In genomic region chr7:118186491-118186890, GRCh38 we compare ENCODE assay signal across 16 cellular contexts. TPM values are rescaled to one million over a fixed set of nuclear protein-coding genes. Genes with fewer than 3 reads are reported as not detected.
DNase-seq lines count a peak whose midpoint lies in the region; ATAC-seq and TF ChIP-seq lines count a peak whose summit lies in the region.
"Had no signal": no experiment of that assay in that cellular context is flagged by ENCODE, and none has a peak within 500 bp of the region (broad histone marks: within the 10 kb centered on the region; RNA-seq: fewer than 3 reads in every experiment).

No MANE protein-coding gene starts in this region.

- peak overlapping the region; percentile 95; the same call in 2 of the 3 replicates for H3K4me3 Mint-ChIP-seq in GM23338
- peak overlapping the region; percentile 91 for H3K4me3 Mint-ChIP-seq in activated CD8-positive, alpha-beta T cell treated with anti-CD3 and anti-CD28 coated beads for 36 hours
- H3K4me3 Mint-ChIP-seq in memory B cell: no peak overlapping the region

- H3K36me3 ChIP-seq in GM23338 (ENCODE audit: insufficient read depth): peaks cover 23% of the 10 kb centered on the region

- ATAC-seq in GM23338: no peak
- ATAC-seq in activated CD8-positive, alpha-beta T cell treated with anti-CD3 and anti-CD28 coated beads for 36 hours: no peak
- ATAC-seq in memory B cell (ENCODE audit: low read depth): no peak
- no peak for ATAC-seq in HG02885 (IDR thresholded peaks at IDR 0.05; ENCODE audit: poor library complexity, unreplicated experiment)
- ATAC-seq: body of pancreas had no signal

- H3K27me3 ChIP-seq in GM23338 (ENCODE audit: insufficient read depth): no peaks in the 10 kb centered on the region
- H3K27me3 ChIP-seq: body of pancreas, esophagus squamous epithelium, neutrophil had no signal

- no peak overlapping the region for H3K27ac ChIP-seq in GM23338 (ENCODE audit: low read depth)
- H3K27ac ChIP-seq: body of pancreas, esophagus squamous epithelium, neutrophil, RWPE1 had no signal

- H3K36me3 Mint-ChIP-seq in GM23338 (ENCODE audit: low read depth): peaks cover 51% of the 10 kb centered on the region
- peaks cover 41% of the 10 kb centered on the region for H3K36me3 Mint-ChIP-seq in activated CD8-positive, alpha-beta T cell treated with anti-CD3 and anti-CD28 coated beads for 36 hours (ENCODE audit: low read depth)
- peaks cover 7% of the 10 kb centered on the region for H3K36me3 Mint-ChIP-seq in memory B cell

- H3F3A ChIP-seq in GM23338 (replicated peaks; ENCODE audit: low read depth): no peaks in the 10 kb centered on the region

- intact Hi-C loops in activated CD8-positive, alpha-beta T cell treated with anti-CD3 and anti-CD28 coated beads for 36 hours (cut with micrococcal nuclease): no loop called here

- H3K4me2 ChIP-seq in GM23338: no peak overlapping the region

- H3K4me1 Mint-ChIP-seq in GM23338: peaks cover 8% of the 10 kb centered on the region
- H3K4me1 Mint-ChIP-seq in activated CD8-positive, alpha-beta T cell treated with anti-CD3 and anti-CD28 coated beads for 36 hours (ENCODE audit: low read depth): peaks cover 32% of the 10 kb centered on the region
- H3K4me1 Mint-ChIP-seq in memory B cell: peaks cover 22% of the 10 kb centered on the region

- POLR2A ChIA-PET in activated CD8-positive, alpha-beta T cell treated with anti-CD3 and anti-CD28 coated beads for 36 hours (lab: Charles Lee): no interaction called here

- no peak overlapping the region for H3K27ac Mint-ChIP-seq in GM23338
- peak overlapping the region; percentile 30 for H3K27ac Mint-ChIP-seq in activated CD8-positive, alpha-beta T cell treated with anti-CD3 and anti-CD28 coated beads for 36 hours
- H3K27ac Mint-ChIP-seq in memory B cell: peak overlapping the region; percentile 53

- H3K79me2 ChIP-seq in GM23338 (replicated peaks; ENCODE audit: insufficient read depth): peaks cover 36% of the 10 kb centered on the region

- H2AFZ ChIP-seq in GM23338: no peak overlapping the region

- CTCF ChIA-PET in activated CD8-positive, alpha-beta T cell treated with anti-CD3 and anti-CD28 coated beads for 36 hours (lab: Charles Lee): interaction anchor here (1.8 kb wide), 1 partner anchor 9 kb away, joined by 5 read pairs; no protein-coding TSS in a partner anchor

- DNase-seq in CD1c-positive myeloid dendritic cell (ENCODE audit: extremely low spot score): peak; percentile 13
- DNase-seq in GM23338 (ENCODE audit: low spot score): no peak
- no peak for DNase-seq in activated CD8-positive, alpha-beta T cell treated with anti-CD3 and anti-CD28 coated beads for 36 hours
- no peak for DNase-seq in memory B cell (ENCODE audit: low spot score in 2 of 2)
- DNase-seq in activated gamma-delta T cell (lab: John Stamatoyannopoulos, UW): no peak
- no peak for DNase-seq in putamen (ENCODE audit: low spot score)
- DNase-seq in NCI-H1105 (lab: John Stamatoyannopoulos, UW): no peak
- DNase-seq: activated CD4-positive, alpha-beta T cell treated with anti-CD3 and anti-CD28 coated beads for 48 hours; body of pancreas; DMS153; esophagus squamous epithelium; stimulated activated CD4-positive, alpha-beta T cell treated with anti-CD3 and anti-CD28 coated beads, Interleukin-1b, Interleukin-23, amount 100 ng/mL, for 48 hours; substantia nigra had no signal

- H3K4me1 ChIP-seq in GM23338 (ENCODE audit: insufficient read depth): no peaks in the 10 kb centered on the region

- no peaks in the 10 kb centered on the region for H3K9me3 Mint-ChIP-seq in GM23338
- no peaks in the 10 kb centered on the region for H3K9me3 Mint-ChIP-seq in activated CD8-positive, alpha-beta T cell treated with anti-CD3 and anti-CD28 coated beads for 36 hours
- H3K9me3 Mint-ChIP-seq in memory B cell: no peaks in the 10 kb centered on the region

- no peak overlapping the region for H3K4me3 ChIP-seq in GM23338
- H3K4me3 ChIP-seq: body of pancreas, esophagus squamous epithelium had no signal

- H3K27me3 Mint-ChIP-seq in GM23338 (ENCODE audit: insufficient read depth, low read depth, poor library complexity) (no peaks in the 10 kb centered on the region), memory B cell (no peaks in the 10 kb centered on the region)
- H3K27me3 Mint-ChIP-seq in activated CD8-positive, alpha-beta T cell treated with anti-CD3 and anti-CD28 coated beads for 36 hours: no peaks in the 10 kb centered on the region

- no peak for TF ChIP-seq CTCF in GM23338 (conservative IDR thresholded peaks at IDR 0.05; ENCODE audit: low read depth in 2 of 2)
- no peak for TF ChIP-seq CTCF in activated CD8-positive, alpha-beta T cell treated with anti-CD3 and anti-CD28 coated beads for 36 hours (IDR thresholded peaks at IDR 0.05)

- H3K9me2 ChIP-seq in GM23338 (ENCODE audit: insufficient read depth): no peaks in the 10 kb centered on the region

- no peaks in the 10 kb centered on the region; the same call in 1 of the 2 replicates for H4K20me1 ChIP-seq in GM23338 (replicated peaks; ENCODE audit: insufficient read depth)

TF ChIP-seq in GM23338, 12 proteins besides CTCF, POLR2A, EP300 and RAD21 (continues in another document):
- TF ChIP-seq EZH2 (IDR thresholded peaks at IDR 0.05; ENCODE audit: low read depth, unreplicated experiment) (no peak), POLR2AphosphoS5 (IDR thresholded peaks at IDR 0.05; ENCODE audit: low read depth) (no peak), ZNF462 (CRISPR knock-in tag; IDR thresholded peaks at IDR 0.05) (no peak), STAT1 (IDR thresholded peaks at IDR 0.05; ENCODE audit: unreplicated experiment) (no peak)

RNA-seq across cellular contexts. Expression of gene LSM8, which starts 2.5 kb away (rescaled TPM):
- total RNA-seq in GM23338 (2014; rRNA removed; shearing (Covaris generic)): 70.1 and 95.4 TPM in 2 replicates
- polyA plus RNA-seq in GM23338 (2016; fragmentation: Nextera tagmentation; extraction: Ambion mirVana): 100 and 121 TPM in 2 replicates
- total RNA-seq in activated CD8-positive, alpha-beta T cell treated with anti-CD3 and anti-CD28 coated beads for 36 hours: 10 to 100 TPM; 36.6 to 42.0 TPM

RNA-seq across cellular contexts. Expression of gene ANKRD7, which starts 38.0 kb away (rescaled TPM):
- 1.6 TPM in 1 of 2 replicates, not detected in the other for total RNA-seq in GM23338 (2014; rRNA removed; shearing (Covaris generic))
- 0.61 and 2.1 TPM in 2 replicates for polyA plus RNA-seq in GM23338 (2016; fragmentation: Nextera tagmentation; extraction: Ambion mirVana)
- 1 to 10 TPM; 1.2 to 1.4 TPM for total RNA-seq in activated CD8-positive, alpha-beta T cell treated with anti-CD3 and anti-CD28 coated beads for 36 hours
